8 cellular contexts compared by ENCODE assay signal in genomic region chr19:18112989-18113478, GRCh38. TPM values are rescaled to one million over a fixed set of nuclear protein-coding genes. Genes with fewer than 3 reads are reported as not detected.
DNase-seq lines count a peak whose midpoint lies in the region; ATAC-seq and TF ChIP-seq lines count a peak whose summit lies in the region.

No MANE protein-coding gene starts in this region.

- POLR2A ChIA-PET in PC-3 (lab: Charles Lee; ENCODE audit: unreplicated experiment) = interaction anchor here (0.7 kb wide), 1 partner anchor 75 kb away, joined by 4 read pairs; no protein-coding TSS in a partner anchor
- POLR2A ChIA-PET in naive thymus-derived CD4-positive, alpha-beta T cell (lab: Charles Lee) = interaction anchor here (0.6 to 1.2 kb wide), 4 partner anchors 24 to 55 kb away, joined by 3 read pairs; no protein-coding TSS in a partner anchor

- BruUV-seq in PC-3 (replicated peaks; lab: Mats Ljungman, UMichigan) = no TSS peak

- H3K27me3 ChIP-seq in PC-3 (ENCODE audit: low read length) = no peaks in the 10 kb centered on the region
- no peaks in the 10 kb centered on the region for H3K27me3 ChIP-seq in naive thymus-derived CD4-positive, alpha-beta T cell (ENCODE audit: control insufficient read depth in 2 of 2, insufficient read depth in 2 of 2, low read length in 2 of 2)

- H2AFZ ChIP-seq in PC-3 (ENCODE audit: low read length) = peak overlapping the region; percentile 49; the same call in 1 of the 2 replicates

- peaks cover 27 to 30% (median 28%) of the 10 kb centered on the region in 3 donors for H3K4me1 Mint-ChIP-seq in IgD-negative memory B cell
- H3K4me1 Mint-ChIP-seq in naive thymus-derived CD4-positive, alpha-beta T cell = peaks cover 26 to 39% (median 35%) of the 10 kb centered on the region in 7 donors

- peak overlapping the region in 2 of 4 donors; percentile 34 to 84 for H3K4me3 Mint-ChIP-seq in IgD-negative memory B cell
- H3K4me3 Mint-ChIP-seq in naive thymus-derived CD4-positive, alpha-beta T cell = peak overlapping the region in 2 of 10 donors; percentile 22 to 40

- H3K79me2 ChIP-seq in PC-3 (ENCODE audit: low read length) = 0 out of 2 replicates have a peak, but pooled peaks cover under 1% of the 10 kb centered on the region

- H3K9me2 ChIP-seq in PC-3 (replicated peaks; ENCODE audit: low read length) = no peaks in the 10 kb centered on the region

- no peaks in the 10 kb centered on the region for H4K20me1 ChIP-seq in PC-3 (ENCODE audit: low read length)

- H3F3A ChIP-seq in PC-3 (ENCODE audit: low read length, unreplicated experiment) = no peaks in the 10 kb centered on the region

- H3K4me2 ChIP-seq in PC-3 (ENCODE audit: low read length) = no peak overlapping the region

- in situ Hi-C loops in Caki2 (cut with HindIII; ENCODE audit: low pct_unique_long_range_greater_than_20kb, low sequenced_read_pairs) = no loop called here

- H3K9ac ChIP-seq in PC-3 (ENCODE audit: low read length) = no peak overlapping the region

- intact Hi-C loops in PC-3 (cut with micrococcal nuclease) = loop anchor here (1.0 kb wide), 3 partner anchors 39 to 139 kb away; no protein-coding TSS in a partner anchor
- intact Hi-C loops in naive thymus-derived CD4-positive, alpha-beta T cell (cut with micrococcal nuclease) = loop anchor here (1.0 to 10.0 kb wide), 8 partner anchors 39 to 412 kb away; partner anchors contain the start of genes ELL (in 1 of the 2) and RPL18A (in 1 of the 2)

- H3K27ac ChIP-seq in PC-3 (ENCODE audit: low read length) = no peak overlapping the region
- no peak overlapping the region for H3K27ac ChIP-seq in naive thymus-derived CD4-positive, alpha-beta T cell (ENCODE audit: low read depth, low read length)

- peak; percentile 87 for TF ChIP-seq CTCF in PC-3 (conservative IDR thresholded peaks at IDR 0.05; ENCODE audit: low read depth, low read length)

- H3K9me3 ChIP-seq in PC-3 (ENCODE audit: low read length) = no peaks in the 10 kb centered on the region
- no peaks in the 10 kb centered on the region for H3K9me3 ChIP-seq in naive thymus-derived CD4-positive, alpha-beta T cell (ENCODE audit: control insufficient read depth in 2 of 3, low read length in 3 of 3)

- DNase-seq in Caki2 (ENCODE audit: low read depth) = peak; percentile 73
- DNase-seq in PC-3 = peak; percentile 83
- peak; percentile 81 for DNase-seq in activated T-cell treated with anti-CD3 and anti-CD28 coated beads, Interleukin-2, amount 50 U/mL, for 1 hour
- peak; percentile 80 to 92 for DNase-seq in erythroblast (lab: John Stamatoyannopoulos, UW)
- DNase-seq in naive thymus-derived CD4-positive, alpha-beta T cell = peak; percentile 42 to 82 (median 65)
- peak; percentile 47 to 72 (median 62) for DNase-seq in stimulated activated naive CD4-positive, alpha-beta T cell (lab: John Stamatoyannopoulos, UW)

- no peak overlapping the region for H3K4me3 ChIP-seq in PC-3 (ENCODE audit: low read length)
- H3K4me3 ChIP-seq in naive thymus-derived CD4-positive, alpha-beta T cell (ENCODE audit: low read length) = no peak overlapping the region

- H3K36me3 ChIP-seq in PC-3 (ENCODE audit: low read depth, low read length) = no peaks in the 10 kb centered on the region
- no peaks in the 10 kb centered on the region for H3K36me3 ChIP-seq in naive thymus-derived CD4-positive, alpha-beta T cell (ENCODE audit: control insufficient read depth in 2 of 3, insufficient read depth in 3 of 3, low read length in 3 of 3)

- CTCF ChIA-PET in PC-3 (lab: Charles Lee) = interaction anchor here (0.6 to 1.3 kb wide), 12 partner anchors 8 to 194 kb away, joined by 3 to 13 read pairs (median 4); partner anchors contain the start of genes MAST3, MPV17L2 and PIK3R2
- CTCF ChIA-PET in naive thymus-derived CD4-positive, alpha-beta T cell (lab: Charles Lee) = interaction anchor here (0.6 to 4.6 kb wide), 20 partner anchors 9 to 139 kb away, joined by 3 to 25 read pairs (median 5); partner anchors contain the start of genes IL12RB1 and PIK3R2

- peaks cover 1% of the 10 kb centered on the region for H3K36me3 Mint-ChIP-seq in IgD-negative memory B cell
- H3K36me3 Mint-ChIP-seq in naive thymus-derived CD4-positive, alpha-beta T cell = peaks cover 0 to 3% (median 0%) of the 10 kb centered on the region in 5 donors

- ATAC-seq in PC-3 = peak; percentile 68
- ATAC-seq in naive thymus-derived CD4-positive, alpha-beta T cell = peak; percentile 46
- no peak for ATAC-seq in HG03175 (IDR thresholded peaks at IDR 0.05; ENCODE audit: unreplicated experiment)

- no peaks in the 10 kb centered on the region for H3K9me3 Mint-ChIP-seq in IgD-negative memory B cell
- no peaks in the 10 kb centered on the region for H3K9me3 Mint-ChIP-seq in naive thymus-derived CD4-positive, alpha-beta T cell

- no peaks in the 10 kb centered on the region for H3K27me3 Mint-ChIP-seq in IgD-negative memory B cell
- peaks cover 0 to 3% (median 0%) of the 10 kb centered on the region in 5 donors for H3K27me3 Mint-ChIP-seq in naive thymus-derived CD4-positive, alpha-beta T cell

- H3K4me1 ChIP-seq in PC-3 (ENCODE audit: insufficient read depth, low read length) = peaks cover 14% of the 10 kb centered on the region; the same call in 1 of the 2 replicates
- peaks cover 14 to 18% of the 10 kb centered on the region in 2 donors for H3K4me1 ChIP-seq in naive thymus-derived CD4-positive, alpha-beta T cell (ENCODE audit: control insufficient read depth in 2 of 2, insufficient read depth in 2 of 2, low read length in 2 of 2)

- H3K27ac Mint-ChIP-seq in IgD-negative memory B cell = peak overlapping the region in 2 of 3 donors; percentile 75 to 85
- peak overlapping the region in 1 of 9 donors; percentile 44 for H3K27ac Mint-ChIP-seq in naive thymus-derived CD4-positive, alpha-beta T cell

- no peak for TF ChIP-seq POLR2A in erythroblast (IDR thresholded peaks at IDR 0.05; ENCODE audit: low read length)

RNA-seq across cellular contexts. Expression of gene MAST3, which starts 15.5 kb away (rescaled TPM):
- 1.8 and 5.5 TPM in 2 replicates for total RNA-seq in Caki2 (2014; rRNA removed; shearing (Covaris generic); ENCODE audit: low replicate concordance)
- polyA plus RNA-seq in IgD-negative memory B cell = 20.3 TPM
- 6.7 and 8.1 TPM in 2 replicates for total RNA-seq in PC-3 (2014; rRNA removed)
- 10 to 100 TPM; 36.0 to 58.7 (median 50.6) TPM for total RNA-seq in naive thymus-derived CD4-positive, alpha-beta T cell
- polyA plus RNA-seq in naive thymus-derived CD4-positive, alpha-beta T cell = 10 to 100 TPM; 10.2 to 20.3 TPM

RNA-seq across cellular contexts. Expression of gene IL12RB1, which starts 26.3 kb away (rescaled TPM):
- 0.44 TPM in 1 of 2 replicates, not detected in the other for total RNA-seq in Caki2 (2014; rRNA removed; shearing (Covaris generic); ENCODE audit: low replicate concordance)
- 9.8 TPM for polyA plus RNA-seq in IgD-negative memory B cell
- total RNA-seq in PC-3 (2014; rRNA removed) = not detected in 2 replicates
- total RNA-seq in naive thymus-derived CD4-positive, alpha-beta T cell = 100 to 1,000 TPM in 1 of 5 experiments, 10 to 100 TPM in 4; 17.7 to 110 (median 25.0) TPM
- 10 to 100 TPM; 17.6 to 24.1 TPM for polyA plus RNA-seq in naive thymus-derived CD4-positive, alpha-beta T cell

RNA-seq across cellular contexts. Expression of gene PIK3R2, which starts 39.9 kb away (rescaled TPM):
- 8.1 and 43.6 TPM in 2 replicates for total RNA-seq in Caki2 (2014; rRNA removed; shearing (Covaris generic); ENCODE audit: low replicate concordance)
- polyA plus RNA-seq in IgD-negative memory B cell = 2.1 TPM
- total RNA-seq in PC-3 (2014; rRNA removed) = 13.9 and 15.8 TPM in 2 replicates
- 10 to 100 TPM; 12.3 to 24.6 (median 16.4) TPM for total RNA-seq in naive thymus-derived CD4-positive, alpha-beta T cell
- 1 to 10 TPM; 2.2 to 5.1 TPM for polyA plus RNA-seq in naive thymus-derived CD4-positive, alpha-beta T cell

Comparison
In these comparisons a context has a peak if more than half of its experiments do, and no peak if none do; other contexts are left out.
1. RNA of gene IL12RB1, which starts 26.3 kb away (total RNA-seq): 17.7 to 110 TPM in naive thymus-derived CD4-positive, alpha-beta T cell; 0.44 TPM in Caki2 and not detected in PC-3; every median in the first group is over 10 times any median in the second.
2. Peak in every context shown above with its lines, with median percentiles within 50 percentile points of each other: DNase-seq.